In the genomic region with DNA sequence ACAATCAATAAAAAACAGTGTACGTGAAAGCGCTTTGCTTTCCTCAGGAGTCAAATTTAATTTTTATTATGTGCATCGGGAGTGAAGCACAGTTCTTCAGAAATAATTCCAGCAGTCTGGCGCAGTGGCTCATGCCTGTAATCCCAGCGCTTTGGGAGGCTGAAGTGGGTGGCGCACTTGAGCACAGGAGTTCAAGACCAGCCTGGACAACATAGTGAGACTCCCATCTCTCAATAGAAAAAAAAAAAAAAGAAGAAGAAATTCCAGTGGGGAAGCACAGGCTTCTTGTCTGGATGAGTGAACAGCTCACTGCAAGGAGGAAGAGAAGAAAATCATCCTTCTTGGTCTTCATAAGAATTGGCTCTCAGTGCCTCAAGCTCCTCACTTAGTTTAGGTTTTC, we compare ENCODE assay signal across 27 cellular contexts. TPM values are rescaled to one million over a fixed set of nuclear protein-coding genes. Genes with fewer than 3 reads are reported as not detected.
DNase-seq lines count a peak whose midpoint lies in the region; ATAC-seq and TF ChIP-seq lines count a peak whose summit lies in the region.
"Had no signal": no experiment of that assay in that cellular context is flagged by ENCODE, and none has a peak within 500 bp of the region (broad histone marks: within the 10 kb centered on the region; RNA-seq: fewer than 3 reads in every experiment).

No MANE protein-coding gene starts in this region.

- no peak overlapping the region for H2AK5ac ChIP-seq in H9 (ENCODE audit: insufficient read length, low read length)

- no peaks in the 10 kb centered on the region for H3K36me3 ChIP-seq in Panc1 (ENCODE audit: control insufficient read depth, insufficient read depth, low read length)
- peaks cover 0 to 24% (median 5%) of the 10 kb centered on the region in 3 experiments for H3K36me3 ChIP-seq in naive thymus-derived CD4-positive, alpha-beta T cell (ENCODE audit: control insufficient read depth in 2 of 3, insufficient read depth in 3 of 3, low read length in 3 of 3)

- no peak overlapping the region for H3T11ph ChIP-seq in H9 (ENCODE audit: low read length)

- no peak overlapping the region for H3K23ac ChIP-seq in H9 (ENCODE audit: insufficient read length, low read depth, low read length)

- H3K27me3 Mint-ChIP-seq in H9 (ENCODE audit: low read depth): no peaks in the 10 kb centered on the region
- H3K27me3 Mint-ChIP-seq in naive thymus-derived CD4-positive, alpha-beta T cell: peaks cover 0 to 35% (median 0%) of the 10 kb centered on the region in 5 donors
- H3K27me3 Mint-ChIP-seq: activated CD4-positive, alpha-beta T cell treated with anti-CD3 and anti-CD28 coated beads for 36 hours; activated naive CD4-positive, alpha-beta T cell treated with anti-CD3 and anti-CD28 coated beads, Interleukin-2, amount 50 U/mL, for 24 hours; activated T-helper 17 cell treated with anti-CD3 and anti-CD28 coated beads, Interleukin-2, amount 50 U/mL, for 72 hours had no signal

- no peak overlapping the region for H2BK15ac ChIP-seq in H9 (ENCODE audit: low read depth, low read length)

- WGBS in H9 (ENCODE audit: extremely low coverage, insufficient read length, low lambda C conversion rate): no CpG with 5 or more reads among the region's 6 CpGs

- H2BK20ac ChIP-seq in H9 (ENCODE audit: low read depth, low read length, poor library complexity, severe bottlenecking): no peak overlapping the region

- no peak overlapping the region for H4K91ac ChIP-seq in H9 (ENCODE audit: insufficient read length, low read depth, low read length)

- peaks cover 2 to 21% (median 14%) of the 10 kb centered on the region in 3 experiments; a peak in 6 of 7 replicates for H3K36me3 Mint-ChIP-seq in H9 (ENCODE audit: insufficient read depth in 1 of 3, low read depth in 3 of 3)
- H3K36me3 Mint-ChIP-seq in naive thymus-derived CD4-positive, alpha-beta T cell: peaks cover 6 to 22% (median 13%) of the 10 kb centered on the region in 5 donors

- intact Hi-C loops in Panc1 (cut with micrococcal nuclease; ENCODE audit: unreplicated experiment): no loop called here
- intact Hi-C loops in naive thymus-derived CD4-positive, alpha-beta T cell (cut with micrococcal nuclease): loop anchor here in 1 of 2 donors (5.0 kb wide), 1 partner anchor 68 kb away; no protein-coding TSS in a partner anchor

- H3K9ac ChIP-seq in H9 (ENCODE audit: extremely low read depth, insufficient read length, low read length): no peak overlapping the region
- H3K9ac ChIP-seq: parathyroid adenoma had no signal

- H2BK120ac ChIP-seq in H9 (ENCODE audit: low read depth, low read length, poor library complexity, severe bottlenecking): no peak overlapping the region

- H3K27me3 ChIP-seq in H9 (ENCODE audit: insufficient read depth, low read length) (no peaks in the 10 kb centered on the region), Panc1 (ENCODE audit: control insufficient read depth, insufficient read depth, low read length) (no peaks in the 10 kb centered on the region)
- H3K27me3 ChIP-seq in naive thymus-derived CD4-positive, alpha-beta T cell (ENCODE audit: control insufficient read depth in 2 of 2, insufficient read depth in 2 of 2, low read length in 2 of 2): no peaks in the 10 kb centered on the region
- H3K27me3 ChIP-seq: gastroesophageal sphincter, Peyer's patch, right atrium auricular region had no signal

- no peak overlapping the region for H4K8ac ChIP-seq in H9 (replicated peaks; ENCODE audit: insufficient read length, low read depth, low read length)

- H2AFZ ChIP-seq in H9 (ENCODE audit: low read length): no peak overlapping the region
- H2AFZ ChIP-seq: parathyroid adenoma had no signal

- no peak overlapping the region for H4K5ac ChIP-seq in H9 (ENCODE audit: insufficient read length, low read depth, low read length)

- no peaks in the 10 kb centered on the region for H3K79me1 ChIP-seq in H9 (ENCODE audit: insufficient read depth, low read depth, low read length, poor library complexity, severe bottlenecking)

- H3K9me3 ChIP-seq in H9 (ENCODE audit: control insufficient read depth, low read depth, low read length) (no peaks in the 10 kb centered on the region), Panc1 (ENCODE audit: control insufficient read depth, insufficient read depth, low read depth, low read length) (no peaks in the 10 kb centered on the region)
- no peaks in the 10 kb centered on the region for H3K9me3 ChIP-seq in naive thymus-derived CD4-positive, alpha-beta T cell (ENCODE audit: control insufficient read depth in 2 of 3, low read length in 3 of 3)
- H3K9me3 ChIP-seq: gastroesophageal sphincter, mucosa of descending colon, Peyer's patch, right atrium auricular region had no signal

- CTCF ChIA-PET in Panc1 (lab: Charles Lee): interaction anchor here (1.2 kb wide), 1 partner anchor 32 kb away, joined by 3 read pairs; no protein-coding TSS in a partner anchor
- CTCF ChIA-PET in naive thymus-derived CD4-positive, alpha-beta T cell (lab: Charles Lee): interaction anchor here (1.2 to 1.3 kb wide), 2 partner anchors 23 to 34 kb away, joined by 5 to 8 read pairs; no protein-coding TSS in a partner anchor

- H3K56ac ChIP-seq in H9 (ENCODE audit: insufficient read length, low read depth, low read length): no peak overlapping the region

- H3K4me3 ChIP-seq in Panc1 (ENCODE audit: low read depth in 2 of 2, low read length in 2 of 2): no peak overlapping the region
- no peak overlapping the region for H3K4me3 ChIP-seq in naive thymus-derived CD4-positive, alpha-beta T cell (ENCODE audit: low read length)
- H3K4me3 ChIP-seq: gastroesophageal sphincter, GM12878, mucosa of descending colon, Peyer's patch, right atrium auricular region had no signal

- H3K4me1 ChIP-seq in H9 (ENCODE audit: insufficient read depth, low read length) (no peaks in the 10 kb centered on the region), Panc1 (ENCODE audit: control insufficient read depth, insufficient read depth, low read length) (peaks cover 42% of the 10 kb centered on the region)
- peaks cover 30% of the 10 kb centered on the region in 2 donors for H3K4me1 ChIP-seq in naive thymus-derived CD4-positive, alpha-beta T cell (ENCODE audit: control insufficient read depth in 2 of 2, insufficient read depth in 2 of 2, low read length in 2 of 2)

- no peak overlapping the region for H2BK12ac ChIP-seq in H9 (ENCODE audit: insufficient read length, low read depth, low read length)

- H3K23me2 ChIP-seq in H9 (ENCODE audit: insufficient read length, low read depth, low read length, poor library complexity, severe bottlenecking): no peaks in the 10 kb centered on the region

- H3K4me3 Mint-ChIP-seq in H9: no peak overlapping the region
- no peak overlapping the region for H3K4me3 Mint-ChIP-seq in naive thymus-derived CD4-positive, alpha-beta T cell
- H3K4me3 Mint-ChIP-seq: activated CD4-positive, alpha-beta T cell treated with anti-CD3 and anti-CD28 coated beads for 36 hours; activated naive CD4-positive, alpha-beta T cell treated with anti-CD3 and anti-CD28 coated beads, Interleukin-2, amount 50 U/mL, for 24 hours; activated T-helper 17 cell treated with anti-CD3 and anti-CD28 coated beads, Interleukin-2, amount 50 U/mL, for 72 hours had no signal

- H3K27ac ChIP-seq in 22Rv1: peak overlapping the region; percentile 81; the same call in 1 of the 2 replicates
- peak overlapping the region; percentile 30 for H3K27ac ChIP-seq in H9 (ENCODE audit: insufficient read length, low read depth, low read length)
- H3K27ac ChIP-seq in Panc1 (ENCODE audit: low read length): no peak overlapping the region
- no peak overlapping the region for H3K27ac ChIP-seq in naive thymus-derived CD4-positive, alpha-beta T cell (ENCODE audit: low read depth, low read length)
- H3K27ac ChIP-seq: gastroesophageal sphincter, parathyroid adenoma had no signal

- H4K20me1 ChIP-seq in H9 (ENCODE audit: control insufficient read depth, insufficient read depth, insufficient read length): no peaks in the 10 kb centered on the region

- no peak overlapping the region for H2BK5ac ChIP-seq in H9 (ENCODE audit: insufficient read length, low read length)

- no TSS peak for BruUV-seq in Panc1 (replicated peaks; lab: Mats Ljungman, UMichigan)

- H3K27ac Mint-ChIP-seq in H9: peak overlapping the region; percentile 72 to 91 (median 86); a peak in 5 of 7 replicates
- no peak overlapping the region for H3K27ac Mint-ChIP-seq in naive thymus-derived CD4-positive, alpha-beta T cell
- H3K27ac Mint-ChIP-seq: activated CD4-positive, alpha-beta T cell treated with anti-CD3 and anti-CD28 coated beads for 36 hours; activated naive CD4-positive, alpha-beta T cell treated with anti-CD3 and anti-CD28 coated beads, Interleukin-2, amount 50 U/mL, for 24 hours; activated T-helper 17 cell treated with anti-CD3 and anti-CD28 coated beads, Interleukin-2, amount 50 U/mL, for 72 hours; T-helper 2 cell treated with Interferon-gamma antibody and Interleukin-4, amounts not matched to agents 5 μg/mL and 100 μg/mL, for 36 hours had no signal

- in situ Hi-C loops in Panc1 (cut with HindIII; ENCODE audit: low pct_unique_long_range_greater_than_20kb, low sequenced_read_pairs): no loop called here

- H3K18ac ChIP-seq in H9 (ENCODE audit: insufficient read length, low read depth, low read length): no peak overlapping the region

- no peak for DNase-seq in H9
- no peak for DNase-seq in Panc1 (ENCODE audit: low read depth, low spot score)
- peak; percentile 13 for DNase-seq in kidney tubule cell (ENCODE audit: low spot score)
- DNase-seq in middle frontal gyrus (ENCODE audit: extremely low spot score, low spot score): no peak
- DNase-seq in stimulated activated CD4-positive, alpha-beta T cell treated with anti-CD3 and anti-CD28 coated beads, Interleukin-4, amount 100 ng/mL, for 1 hour: no peak
- no peak for DNase-seq in naive thymus-derived CD4-positive, alpha-beta T cell
- DNase-seq: activated CD4-positive, alpha-beta T cell treated with anti-CD3 and anti-CD28 coated beads for 36 hours; AML-193; left cardiac atrium; mucosa of descending colon; NCI-H1092 treated with DMSO at 0.1 percent for 48 hours; NCI-H187; NCI-H526; Peyer's patch; SHP77 treated with DMSO at 0.1 percent for 48 hours; stimulated activated CD4-positive, alpha-beta T cell treated with anti-CD3 and anti-CD28 coated beads, Interleukin-1b, Interleukin-23, amount 100 ng/mL, for 48 hours; stimulated activated naive CD8-positive, alpha-beta T cell treated with anti-CD3 and anti-CD28 coated beads, Interleukin-15, Interleukin-2, amounts not matched to agents 100 U/mL and 50 U/mL, for 24 hours had no signal

- TF ChIP-seq CTCF in 22Rv1 (IDR thresholded peaks at IDR 0.05) (no peak), H9 (conservative IDR thresholded peaks at IDR 0.05) (peak; percentile 27; the same call in 1 of the 3 replicates), Panc1 (IDR thresholded peaks at IDR 0.05) (peak; percentile 15; the same call in 1 of the 2 replicates)

- H3K9me3 Mint-ChIP-seq in H9: no peaks in the 10 kb centered on the region
- H3K9me3 Mint-ChIP-seq in naive thymus-derived CD4-positive, alpha-beta T cell: no peaks in the 10 kb centered on the region
- H3K9me3 Mint-ChIP-seq: activated naive CD4-positive, alpha-beta T cell treated with anti-CD3 and anti-CD28 coated beads, Interleukin-2, amount 50 U/mL, for 24 hours; activated T-helper 17 cell treated with anti-CD3 and anti-CD28 coated beads, Interleukin-2, amount 50 U/mL, for 72 hours; IgD-negative memory B cell; T-helper 2 cell treated with Interferon-gamma antibody and Interleukin-4, amounts not matched to agents 5 μg/mL and 100 μg/mL, for 36 hours had no signal

- POLR2A ChIA-PET in Panc1 (lab: Charles Lee): interaction anchor here (0.7 kb wide), 1 partner anchor 1429 kb away, joined by 3 read pairs; no protein-coding TSS in a partner anchor
- POLR2A ChIA-PET in naive thymus-derived CD4-positive, alpha-beta T cell (lab: Charles Lee): no interaction called here

- H3K79me2 ChIP-seq in H9 (ENCODE audit: insufficient read depth, low read length): peaks cover 3% of the 10 kb centered on the region; the same call in 1 of the 2 replicates

- peaks cover 59% of the 10 kb centered on the region in 2 experiments for H3K4me1 Mint-ChIP-seq in H9
- H3K4me1 Mint-ChIP-seq in naive thymus-derived CD4-positive, alpha-beta T cell: peaks cover 37 to 64% (median 54%) of the 10 kb centered on the region in 7 donors

- ATAC-seq in Panc1 (no peak), GM18520 (IDR thresholded peaks at IDR 0.05; ENCODE audit: unreplicated experiment) (no peak)
- ATAC-seq in naive thymus-derived CD4-positive, alpha-beta T cell: no peak
- ATAC-seq: activated CD4-positive, alpha-beta T cell treated with anti-CD3 and anti-CD28 coated beads for 36 hours; gastroesophageal sphincter had no signal

- H3K14ac ChIP-seq in H9 (ENCODE audit: insufficient read depth, low read length): no peak overlapping the region

- H3K4ac ChIP-seq in H9 (ENCODE audit: low read depth, low read length): no peak overlapping the region

- H3K4me2 ChIP-seq in H9 (ENCODE audit: insufficient read depth, insufficient read length, low read length): peak overlapping the region; percentile 25

RNA-seq across cellular contexts. Expression of a gene that starts 27.8 kb away (rescaled TPM):
- total RNA-seq in H9 (2021): 22.3 and 24.9 TPM in 2 replicates
- total RNA-seq in Panc1 (2021; ENCODE audit: unreplicated experiment): 25.4 TPM
- 11.2 TPM for polyA plus RNA-seq in Panc1 (2012; ENCODE audit: insufficient read length)
- total RNA-seq in naive thymus-derived CD4-positive, alpha-beta T cell: 10 to 100 TPM; 13.2 to 29.1 (median 25.9) TPM
- polyA plus RNA-seq in naive thymus-derived CD4-positive, alpha-beta T cell: 1 to 10 TPM; 2.2 to 5.5 TPM

Comparison
In these comparisons a context has a peak if more than half of its experiments do, and no peak if none do; other contexts are left out.
1. H3K27ac ChIP-seq: peak in 22Rv1 (single experiment) and H9 (single experiment); none in Panc1 (single experiment) and naive thymus-derived CD4-positive, alpha-beta T cell (single experiment).
2. H3K27ac Mint-ChIP-seq: peak in H9 (3 of 3); none in naive thymus-derived CD4-positive, alpha-beta T cell (0 of 9).